Comparison of ENCODE assay signal across 9 cellular contexts in genomic region chr5:151664694-151665583, GRCh38. TPM values are rescaled to one million over a fixed set of nuclear protein-coding genes. Genes with fewer than 3 reads are reported as not detected.
DNase-seq lines count a peak whose midpoint lies in the region; ATAC-seq and TF ChIP-seq lines count a peak whose summit lies in the region.
"Had no signal": no experiment of that assay in that cellular context is flagged by ENCODE, and none has a peak within 500 bp of the region (broad histone marks: within the 10 kb centered on the region; RNA-seq: fewer than 3 reads in every experiment).

No MANE protein-coding gene starts in this region.

- no peak for TF ChIP-seq CTCF in choroid plexus epithelial cell (conservative IDR thresholded peaks at IDR 0.05; ENCODE audit: low read depth, low read length)
- no peak for TF ChIP-seq CTCF in lung (IDR thresholded peaks at IDR 0.05; ENCODE audit: control extremely low read depth, extremely low read depth)
- no peak for TF ChIP-seq CTCF in testis (IDR thresholded peaks at IDR 0.05)

- H3K9me3 ChIP-seq in lung (ENCODE audit: control insufficient read depth in 2 of 2, insufficient read depth in 1 of 2, low read length in 1 of 2) (no peaks in the 10 kb centered on the region), testis (no peaks in the 10 kb centered on the region)

- ATAC-seq in lung (ENCODE audit: insufficient read depth, low FRiP score): no peak
- ATAC-seq in HG03139 (IDR thresholded peaks at IDR 0.05; ENCODE audit: unreplicated experiment): no peak
- no peak for ATAC-seq in activated T-cell treated with anti-CD3 and anti-CD28 coated beads, Interleukin-2, amount 50 U/mL, for 4 hours

- TF ChIP-seq POLR2A in testis (IDR thresholded peaks at IDR 0.05): no peak

- H3K36me3 Mint-ChIP-seq in activated T-cell treated with anti-CD3 and anti-CD28 coated beads, Interleukin-2, amount 50 U/mL, for 4 hours (ENCODE audit: insufficient read depth): no peaks in the 10 kb centered on the region

- H3K4me3 ChIP-seq in choroid plexus epithelial cell (ENCODE audit: low read depth, low read length) (no peak overlapping the region), lung (no peak overlapping the region), testis (no peak overlapping the region)

- intact Hi-C loops in testis (cut with DNase I; ENCODE audit: low total_unique reads): no loop called here

- H3K4me1 ChIP-seq in lung (ENCODE audit: control insufficient read depth in 2 of 2, insufficient read depth in 2 of 2, low read length in 2 of 2): peaks cover 11 to 24% of the 10 kb centered on the region in 2 donors
- peaks cover 54% of the 10 kb centered on the region for H3K4me1 ChIP-seq in testis

- WGBS in lung, 2 donors: 53 to 56% methylated on average over 6 of the region's 6 CpGs
- 30 to 45% methylated on average over 5 to 6 of the region's 6 CpGs for WGBS in testis, 2 donors

- no peaks in the 10 kb centered on the region for H3K9me3 Mint-ChIP-seq in activated T-cell treated with anti-CD3 and anti-CD28 coated beads, Interleukin-2, amount 50 U/mL, for 4 hours

- peaks cover 10% of the 10 kb centered on the region for H3K4me1 Mint-ChIP-seq in activated T-cell treated with anti-CD3 and anti-CD28 coated beads, Interleukin-2, amount 50 U/mL, for 4 hours (ENCODE audit: low read depth)

- H3K27me3 ChIP-seq in lung (ENCODE audit: control insufficient read depth, insufficient read depth): no peaks in the 10 kb centered on the region
- no peaks in the 10 kb centered on the region for H3K27me3 ChIP-seq in testis

- peaks cover 7 to 45% of the 10 kb centered on the region in 2 donors for H3K36me3 ChIP-seq in lung (ENCODE audit: control insufficient read depth in 2 of 2, insufficient read depth in 2 of 2, low read length in 2 of 2)
- no peaks in the 10 kb centered on the region for H3K36me3 ChIP-seq in testis (ENCODE audit: low read depth, missing control alignments)

- H3K4me3 Mint-ChIP-seq in activated T-cell treated with anti-CD3 and anti-CD28 coated beads, Interleukin-2, amount 50 U/mL, for 4 hours: no peak overlapping the region

- H3K27ac ChIP-seq in lung (ENCODE audit: low read depth in 1 of 2, low read length in 1 of 2) (peak overlapping the region; percentile 68 to 72), testis (peak overlapping the region; percentile 62 to 84)

- H3K27me3 Mint-ChIP-seq in activated T-cell treated with anti-CD3 and anti-CD28 coated beads, Interleukin-2, amount 50 U/mL, for 4 hours (ENCODE audit: low read depth): no peaks in the 10 kb centered on the region

- DNase-seq in HT1080 (ENCODE audit: low read depth) (peak; percentile 81), choroid plexus epithelial cell (ENCODE audit: low read depth) (peak; percentile 75), lung (ENCODE audit: low spot score) (no peak), testis (no peak), cortex of kidney (lab: John Stamatoyannopoulos, UW) (no peak), NCI-H187 (lab: John Stamatoyannopoulos, UW) (no peak)
- no peak for DNase-seq in activated T-cell treated with anti-CD3 and anti-CD28 coated beads, Interleukin-2, amount 50 U/mL, for 4 hours
- DNase-seq: stimulated activated CD8-positive, alpha-beta memory T cell treated with anti-CD3 and anti-CD28 coated beads, Interleukin-4, amount 100 ng/mL, for 48 hours had no signal

RNA-seq across cellular contexts. Expression of gene SPARC, which starts 21.8 kb away (rescaled TPM):
- total RNA-seq in HT1080 (2014; rRNA removed; shearing (Covaris generic)): 955 and 1,238 TPM in 2 replicates
- polyA plus RNA-seq in HT1080 (2015; cell fraction: cytosol; rRNA removed): 969 and 1,116 TPM in 2 replicates
- polyA plus RNA-seq in HT1080 (2015; cell fraction: nucleus; rRNA removed): 1,737 and 2,034 TPM in 2 replicates
- 1,000 to 10,000 TPM in 1 of 2 donors, 100 to 1,000 TPM in 1; 985 to 1,186 TPM for total RNA-seq in lung
- 100 to 1,000 TPM; 145 to 850 TPM for polyA plus RNA-seq in lung
- total RNA-seq in testis: 1,000 to 10,000 TPM; 1,884 to 2,585 TPM
- 3,080 TPM for polyA plus RNA-seq in testis (ENCODE audit: insufficient read depth, low read depth, low replicate concordance)
- total RNA-seq in activated T-cell treated with anti-CD3 and anti-CD28 coated beads, Interleukin-2, amount 50 U/mL, for 4 hours: 1 to 10 TPM; 2.0 to 2.6 (median 2.3) TPM

Comparison
In these comparisons a context has a peak if more than half of its experiments do, and no peak if none do; other contexts are left out.
1. DNase-seq: peak in HT1080 (single experiment) and choroid plexus epithelial cell (single experiment); none in lung (single experiment), testis (single experiment), cortex of kidney (single experiment), NCI-H187 (0 of 2) and activated T-cell treated with anti-CD3 and anti-CD28 coated beads, Interleukin-2, amount 50 U/mL, for 4 hours (single experiment).
2. RNA of gene SPARC, which starts 21.8 kb away (total RNA-seq): 1,884 to 2,585 TPM in testis, 955 to 1,238 TPM in HT1080 and 985 to 1,186 TPM in lung; 2.0 to 2.6 TPM in activated T-cell treated with anti-CD3 and anti-CD28 coated beads, Interleukin-2, amount 50 U/mL, for 4 hours; every median in the first group is over 100 times any median in the second.